ENCODE assay signal across 18 cellular contexts in genomic region chr16:50808929-50809538, GRCh38.
"Had no signal": no experiment of that assay in that cellular context is flagged by ENCODE, and none has a peak within 500 bp of the region (broad histone marks: within the 10 kb centered on the region; RNA-seq: fewer than 3 reads in every experiment).

No MANE protein-coding gene starts in this region.

- H3K27ac ChIP-seq: ascending aorta, breast epithelium, parathyroid adenoma, sigmoid colon, spleen had no signal

- ATAC-seq: activated CD8-positive, alpha-beta T cell treated with anti-CD3 and anti-CD28 coated beads, Interleukin-2, amount 10 ng/mL, durations not matched to agents 7 days and 5 days; left cardiac atrium; natural killer cell treated with Interleukin-12 subunit alpha and Interleukin-12 subunit beta and Interleukin-15 and Interleukin-18, amount 100 ng/mL, for 72 hours had no signal

- H3K4me3 ChIP-seq: ascending aorta, breast epithelium, sigmoid colon, spleen had no signal

- H3K36me3 ChIP-seq: ascending aorta, breast epithelium, sigmoid colon, spleen had no signal

- H3K9me3 Mint-ChIP-seq: activated B cell treated with CpG ODN at 0.5 μM for 24 hours; activated CD4-positive, alpha-beta T cell treated with anti-CD3 and anti-CD28 coated beads, Interleukin-2, amount 10 ng/mL, durations not matched to agents 7 days and 5 days; natural killer cell treated with Interleukin-12 subunit alpha and Interleukin-12 subunit beta and Interleukin-15 and Interleukin-18, amount 100 ng/mL, for 72 hours; T-helper 2 cell treated with Interferon-gamma antibody and Interleukin-4, amounts not matched to agents 5 μg/mL and 100 μg/mL, for 36 hours had no signal

- H3K4me1 ChIP-seq: breast epithelium, parathyroid adenoma had no signal

- H3K9ac ChIP-seq: parathyroid adenoma had no signal

- H3K4me3 Mint-ChIP-seq: activated B cell treated with CpG ODN at 0.5 μM for 24 hours; activated CD4-positive, alpha-beta T cell treated with anti-CD3 and anti-CD28 coated beads, Interleukin-2, amount 10 ng/mL, durations not matched to agents 7 days and 5 days; activated CD8-positive, alpha-beta T cell treated with anti-CD3 and anti-CD28 coated beads, Interleukin-2, amount 10 ng/mL, durations not matched to agents 7 days and 5 days; natural killer cell treated with Interleukin-12 subunit alpha and Interleukin-12 subunit beta and Interleukin-15 and Interleukin-18, amount 100 ng/mL, for 72 hours; T-helper 2 cell treated with Interferon-gamma antibody and Interleukin-4, amounts not matched to agents 5 μg/mL and 100 μg/mL, for 36 hours had no signal

- DNase-seq: activated B cell treated with CpG ODN at 0.5 μM for 24 hours; activated CD4-positive, alpha-beta T cell treated with anti-CD3 and anti-CD28 coated beads, Interleukin-2, amount 10 ng/mL, durations not matched to agents 7 days and 5 days; activated CD8-positive, alpha-beta T cell treated with anti-CD3 and anti-CD28 coated beads, Interleukin-2, amount 10 ng/mL, durations not matched to agents 7 days and 5 days; activated effector memory CD4-positive, alpha-beta T cell treated with Interleukin-2 at 50 U/mL for 16 hours; activated naive CD4-positive, alpha-beta T cell treated with anti-CD3 and anti-CD28 coated beads, Interleukin-2, amount 50 U/mL, for 16 hours; activated T-cell treated with anti-CD3 and anti-CD28 coated beads, Interleukin-2, amount 50 U/mL, for 48 hours; effector CD4-positive, alpha-beta T cell; left cardiac atrium; sigmoid colon; spleen; stimulated activated CD4-positive, alpha-beta T cell treated with anti-CD3 and anti-CD28 coated beads, Interleukin-4, amount 100 ng/mL, for 4 hours; stimulated activated naive CD4-positive, alpha-beta T cell; SW 1271 had no signal

- H3K9me3 ChIP-seq: ascending aorta, breast epithelium, sigmoid colon, spleen had no signal

- H3K27ac Mint-ChIP-seq: activated B cell treated with CpG ODN at 0.5 μM for 24 hours; activated CD4-positive, alpha-beta T cell treated with anti-CD3 and anti-CD28 coated beads, Interleukin-2, amount 10 ng/mL, durations not matched to agents 7 days and 5 days; activated CD8-positive, alpha-beta T cell treated with anti-CD3 and anti-CD28 coated beads, Interleukin-2, amount 10 ng/mL, durations not matched to agents 7 days and 5 days; T-helper 2 cell treated with Interferon-gamma antibody and Interleukin-4, amounts not matched to agents 5 μg/mL and 100 μg/mL, for 36 hours had no signal

- H3K36me3 Mint-ChIP-seq: natural killer cell treated with Interleukin-12 subunit alpha and Interleukin-12 subunit beta and Interleukin-15 and Interleukin-18, amount 100 ng/mL, for 72 hours had no signal

- H3K27me3 Mint-ChIP-seq: activated CD4-positive, alpha-beta T cell treated with anti-CD3 and anti-CD28 coated beads, Interleukin-2, amount 10 ng/mL, durations not matched to agents 7 days and 5 days; natural killer cell treated with Interleukin-12 subunit alpha and Interleukin-12 subunit beta and Interleukin-15 and Interleukin-18, amount 100 ng/mL, for 72 hours had no signal

- H3K27me3 ChIP-seq: ascending aorta, breast epithelium, sigmoid colon, spleen had no signal
